Comparison of ENCODE assay signal across 2 cellular contexts in genomic region chr12:89344862-89345202, GRCh38.
TF ChIP-seq lines count a peak whose summit lies in the region.

No MANE protein-coding gene starts in this region.

TF ChIP-seq in H1, 55 proteins besides CTCF, POLR2A, EP300 and RAD21:
- no peak for TF ChIP-seq YY1 (IDR thresholded peaks at IDR 0.05; ENCODE audit: low read depth, low read length)
- no peak for TF ChIP-seq FOSL1 (IDR thresholded peaks at IDR 0.05; ENCODE audit: insufficient read depth, low read depth, low read length)
- peak; percentile 87 for TF ChIP-seq KDM1A (IDR thresholded peaks at IDR 0.05; ENCODE audit: borderline replicate concordance, low read length)
- TF ChIP-seq TEAD4 (IDR thresholded peaks at IDR 0.05; ENCODE audit: low read depth, low read length) = peak; percentile 69; the same call in 1 of the 2 replicates
- TF ChIP-seq HDAC2 (IDR thresholded peaks at IDR 0.05; ENCODE audit: borderline replicate concordance in 1 of 2, low read depth in 2 of 2, low read length in 2 of 2) = peak; percentile 22 to 73; a peak in 1 of 4 replicates
- peak; percentile 41 to 76; a peak in 1 of 4 replicates for TF ChIP-seq SIN3A (conservative IDR thresholded peaks at IDR 0.05 in 1 of 2, IDR thresholded peaks at IDR 0.05 in 1 of 2; ENCODE audit: low read depth in 1 of 2, low read length in 2 of 2)
- TF ChIP-seq KDM5A (IDR thresholded peaks at IDR 0.05; ENCODE audit: low read length) = no peak
- TF ChIP-seq SP4 (IDR thresholded peaks at IDR 0.05; ENCODE audit: low read length) = no peak

TF ChIP-seq in neural cell, 6 proteins besides CTCF, POLR2A, EP300 and RAD21:
- TF ChIP-seq REST (IDR thresholded peaks at IDR 0.05; ENCODE audit: borderline replicate concordance) (no peak), MXI1 (conservative IDR thresholded peaks at IDR 0.05; ENCODE audit: poor library complexity, severe bottlenecking) (no peak), EZH2 (IDR thresholded peaks at IDR 0.05; ENCODE audit: borderline replicate concordance, insufficient read depth, low read length, poor library complexity, severe bottlenecking) (no peak), TAF1 (IDR thresholded peaks at IDR 0.05; ENCODE audit: low read depth) (no peak), POLR2AphosphoS5 (IDR thresholded peaks at IDR 0.05) (no peak), SMC3 (conservative IDR thresholded peaks at IDR 0.05; ENCODE audit: poor library complexity) (no peak)
